Comparison of ENCODE assay signal across 14 cellular contexts in genomic region chr12:65902504-65902903, GRCh38.
DNase-seq lines count a peak whose midpoint lies in the region; ATAC-seq and TF ChIP-seq lines count a peak whose summit lies in the region.
"Had no signal": no experiment of that assay in that cellular context is flagged by ENCODE, and none has a peak within 500 bp of the region (broad histone marks: within the 10 kb centered on the region; RNA-seq: fewer than 3 reads in every experiment).

No MANE protein-coding gene starts in this region.

- H3K4me3 ChIP-seq in ovary (no peak overlapping the region), OCI-LY7 (ENCODE audit: low read depth, low read length, poor library complexity, severe bottlenecking) (no peak overlapping the region)
- H3K4me3 ChIP-seq: BLaER1 treated with 17β-estradiol and CSF1 and Interleukin-3, amounts not matched to agents 10 nM and 100 nM; left ventricle myocardium inferior; tibial artery had no signal

- H3K36me3 ChIP-seq in ovary (no peaks in the 10 kb centered on the region), OCI-LY7 (ENCODE audit: insufficient read depth, low read length) (no peaks in the 10 kb centered on the region)
- H3K36me3 ChIP-seq: BLaER1 treated with 17β-estradiol and CSF1 and Interleukin-3, amounts not matched to agents 10 nM and 100 nM; left ventricle myocardium inferior; tibial artery had no signal

- H3K4me2 ChIP-seq in OCI-LY7 (ENCODE audit: low read length) = no peak overlapping the region

- peak overlapping the region; percentile 73 for H3K27ac Mint-ChIP-seq in chondrocyte (ENCODE audit: unreplicated experiment)

- no peak for TF ChIP-seq EP300 in ovary (IDR thresholded peaks at IDR 0.05)

- H3K27ac ChIP-seq in ovary = no peak overlapping the region
- no peak overlapping the region for H3K27ac ChIP-seq in OCI-LY7 (ENCODE audit: low read depth, low read length, poor library complexity, severe bottlenecking)
- H3K27ac ChIP-seq: left ventricle myocardium inferior, tibial artery had no signal

- no peaks in the 10 kb centered on the region for H4K20me1 ChIP-seq in OCI-LY7 (ENCODE audit: insufficient read depth, low read length)
- H4K20me1 ChIP-seq: BLaER1 treated with 17β-estradiol and CSF1 and Interleukin-3, amounts not matched to agents 10 nM and 100 nM had no signal

- no TSS peak for BruUV-seq in OCI-LY7 (replicated peaks; lab: Mats Ljungman, UMichigan)

- CTCF ChIA-PET in OCI-LY7 (lab: Charles Lee; ENCODE audit: unreplicated experiment) = no interaction called here

- TF ChIP-seq CTCF in chondrocyte (IDR thresholded peaks at IDR 0.05) = no peak
- no peak for TF ChIP-seq CTCF in ovary (IDR thresholded peaks at IDR 0.05)
- no peak for TF ChIP-seq CTCF in OCI-LY7 (conservative IDR thresholded peaks at IDR 0.05; ENCODE audit: low read length)

- H3K36me3 Mint-ChIP-seq in chondrocyte (ENCODE audit: low read depth) = peaks cover 1% of the 10 kb centered on the region

- no peak overlapping the region for H3K4me3 Mint-ChIP-seq in chondrocyte (ENCODE audit: unreplicated experiment)

- H3K9me3 ChIP-seq in ovary (no peaks in the 10 kb centered on the region), OCI-LY7 (ENCODE audit: low read length) (no peaks in the 10 kb centered on the region)
- H3K9me3 ChIP-seq: BLaER1 treated with 17β-estradiol and CSF1 and Interleukin-3, amounts not matched to agents 10 nM and 100 nM; left ventricle myocardium inferior; tibial artery had no signal

- no peak for TF ChIP-seq POLR2A in ovary (IDR thresholded peaks at IDR 0.05)

- intact Hi-C loops in ovary (cut with DNase I) = no loop called here
- intact Hi-C loops in OCI-LY7 (cut with micrococcal nuclease; ENCODE audit: unreplicated experiment) = no loop called here

- peak; percentile 75 for ATAC-seq in GM21360 (IDR thresholded peaks at IDR 0.05; ENCODE audit: unreplicated experiment)
- peak; percentile 87 for ATAC-seq in HG03354 (IDR thresholded peaks at IDR 0.05; ENCODE audit: poor library complexity, severe bottlenecking, unreplicated experiment)
- ATAC-seq in HG02571 (IDR thresholded peaks at IDR 0.05; ENCODE audit: unreplicated experiment) = no peak

- H3K4me1 ChIP-seq in ovary (ENCODE audit: insufficient read depth) (no peaks in the 10 kb centered on the region), OCI-LY7 (ENCODE audit: insufficient read depth, low read length, poor library complexity, severe bottlenecking) (no peaks in the 10 kb centered on the region)
- H3K4me1 ChIP-seq: left ventricle myocardium inferior, tibial artery had no signal

- H2AFZ ChIP-seq in OCI-LY7 (ENCODE audit: low read length) = no peak overlapping the region

- H3K27me3 Mint-ChIP-seq in chondrocyte (ENCODE audit: low read depth) = no peaks in the 10 kb centered on the region
- H3K27me3 Mint-ChIP-seq: brain had no signal

- no peaks in the 10 kb centered on the region for H3K79me2 ChIP-seq in OCI-LY7 (ENCODE audit: insufficient read depth, low read depth, low read length)

- POLR2A ChIA-PET in OCI-LY7 (lab: Charles Lee) = no interaction called here

- H3K4me1 Mint-ChIP-seq in chondrocyte (ENCODE audit: low read depth) = peaks cover 68% of the 10 kb centered on the region

- no peaks in the 10 kb centered on the region for H3K9me2 ChIP-seq in OCI-LY7 (ENCODE audit: insufficient read depth, low read length)

- H3K27me3 ChIP-seq in ovary = no peaks in the 10 kb centered on the region
- H3K27me3 ChIP-seq: BLaER1 treated with 17β-estradiol and CSF1 and Interleukin-3, amounts not matched to agents 10 nM and 100 nM had no signal

- no peaks in the 10 kb centered on the region for H3K9me3 Mint-ChIP-seq in chondrocyte (ENCODE audit: low read depth)

- DNase-seq in ELR (ENCODE audit: low read depth) (peak; percentile 66), chondrocyte (ENCODE audit: low spot score) (no peak), ovary (no peak), NCI-H2107 treated with DMSO at 0.1 percent for 48 hours (lab: John Stamatoyannopoulos, UW; ENCODE audit: unreplicated experiment) (no peak), OCI-LY7 (ENCODE audit: low spot score) (no peak)
- DNase-seq: activated CD4-positive, CD25-positive, alpha-beta regulatory T cell treated with anti-CD3 and anti-CD28 coated beads, Interleukin-2, amount 50 U/mL, for 72 hours; GOT3; left ventricle myocardium inferior; tibial artery had no signal

- WGBS in ovary, 3 donors = 33 to 56% (median 37%) methylated on average over 1 of the region's 1 CpG
